Comparison of ENCODE assay signal across 13 cellular contexts in genomic region chr11:44910591-44910990, GRCh38.
"Had no signal": no experiment of that assay in that cellular context is flagged by ENCODE, and none has a peak within 500 bp of the region (broad histone marks: within the 10 kb centered on the region; RNA-seq: fewer than 3 reads in every experiment).

No MANE protein-coding gene starts in this region.

- H3K27ac Mint-ChIP-seq: activated CD4-positive, alpha-beta T cell treated with anti-CD3 and anti-CD28 coated beads, Interleukin-2, amount 10 ng/mL, durations not matched to agents 24 days and 14 days; activated CD8-positive, alpha-beta memory T cell treated with anti-CD3 and anti-CD28 coated beads, Interleukin-2, amount 10 ng/mL, durations not matched to agents 7 days and 5 days; activated CD8-positive, alpha-beta T cell treated with anti-CD3 and anti-CD28 coated beads for 36 hours; activated naive CD4-positive, alpha-beta T cell treated with anti-CD3 and anti-CD28 coated beads, Interleukin-2, amount 50 U/mL, for 24 hours had no signal

- H3K4me3 Mint-ChIP-seq: activated CD4-positive, alpha-beta T cell treated with anti-CD3 and anti-CD28 coated beads, Interleukin-2, amount 10 ng/mL, durations not matched to agents 24 days and 14 days; activated CD8-positive, alpha-beta memory T cell treated with anti-CD3 and anti-CD28 coated beads, Interleukin-2, amount 10 ng/mL, durations not matched to agents 7 days and 5 days; activated CD8-positive, alpha-beta T cell treated with anti-CD3 and anti-CD28 coated beads for 36 hours; activated naive CD4-positive, alpha-beta T cell treated with anti-CD3 and anti-CD28 coated beads, Interleukin-2, amount 50 U/mL, for 24 hours; naive thymus-derived CD4-positive, alpha-beta T cell had no signal

- H3K9me3 ChIP-seq: esophagus squamous epithelium, gastrocnemius medialis, heart left ventricle, lower lobe of right lung, prostate gland, spleen, upper lobe of left lung had no signal

- H3K27ac ChIP-seq: brain microvascular endothelial cell, esophagus squamous epithelium, gastrocnemius medialis, lower lobe of right lung, prostate gland, spleen had no signal

- H3K4me1 ChIP-seq: prostate gland had no signal

- H3K4me3 ChIP-seq: esophagus squamous epithelium, gastrocnemius medialis, heart left ventricle, lower lobe of right lung, prostate gland, upper lobe of left lung had no signal

- H3K36me3 Mint-ChIP-seq: activated CD8-positive, alpha-beta memory T cell treated with anti-CD3 and anti-CD28 coated beads, Interleukin-2, amount 10 ng/mL, durations not matched to agents 7 days and 5 days; activated naive CD4-positive, alpha-beta T cell treated with anti-CD3 and anti-CD28 coated beads, Interleukin-2, amount 50 U/mL, for 24 hours had no signal

- H3K27me3 Mint-ChIP-seq: activated CD4-positive, alpha-beta T cell treated with anti-CD3 and anti-CD28 coated beads, Interleukin-2, amount 10 ng/mL, durations not matched to agents 24 days and 14 days; activated naive CD4-positive, alpha-beta T cell treated with anti-CD3 and anti-CD28 coated beads, Interleukin-2, amount 50 U/mL, for 24 hours; naive thymus-derived CD4-positive, alpha-beta T cell had no signal

- H3K36me3 ChIP-seq: brain microvascular endothelial cell, esophagus squamous epithelium, gastrocnemius medialis, lower lobe of right lung, prostate gland, spleen, upper lobe of left lung had no signal

- H3K27me3 ChIP-seq: gastrocnemius medialis, heart left ventricle, spleen, upper lobe of left lung had no signal

- H3K9me3 Mint-ChIP-seq: activated CD4-positive, alpha-beta T cell treated with anti-CD3 and anti-CD28 coated beads, Interleukin-2, amount 10 ng/mL, durations not matched to agents 24 days and 14 days; activated CD8-positive, alpha-beta T cell treated with anti-CD3 and anti-CD28 coated beads for 36 hours; activated naive CD4-positive, alpha-beta T cell treated with anti-CD3 and anti-CD28 coated beads, Interleukin-2, amount 50 U/mL, for 24 hours had no signal
